ENCODE assay signal across 8 cellular contexts in the genomic region with DNA sequence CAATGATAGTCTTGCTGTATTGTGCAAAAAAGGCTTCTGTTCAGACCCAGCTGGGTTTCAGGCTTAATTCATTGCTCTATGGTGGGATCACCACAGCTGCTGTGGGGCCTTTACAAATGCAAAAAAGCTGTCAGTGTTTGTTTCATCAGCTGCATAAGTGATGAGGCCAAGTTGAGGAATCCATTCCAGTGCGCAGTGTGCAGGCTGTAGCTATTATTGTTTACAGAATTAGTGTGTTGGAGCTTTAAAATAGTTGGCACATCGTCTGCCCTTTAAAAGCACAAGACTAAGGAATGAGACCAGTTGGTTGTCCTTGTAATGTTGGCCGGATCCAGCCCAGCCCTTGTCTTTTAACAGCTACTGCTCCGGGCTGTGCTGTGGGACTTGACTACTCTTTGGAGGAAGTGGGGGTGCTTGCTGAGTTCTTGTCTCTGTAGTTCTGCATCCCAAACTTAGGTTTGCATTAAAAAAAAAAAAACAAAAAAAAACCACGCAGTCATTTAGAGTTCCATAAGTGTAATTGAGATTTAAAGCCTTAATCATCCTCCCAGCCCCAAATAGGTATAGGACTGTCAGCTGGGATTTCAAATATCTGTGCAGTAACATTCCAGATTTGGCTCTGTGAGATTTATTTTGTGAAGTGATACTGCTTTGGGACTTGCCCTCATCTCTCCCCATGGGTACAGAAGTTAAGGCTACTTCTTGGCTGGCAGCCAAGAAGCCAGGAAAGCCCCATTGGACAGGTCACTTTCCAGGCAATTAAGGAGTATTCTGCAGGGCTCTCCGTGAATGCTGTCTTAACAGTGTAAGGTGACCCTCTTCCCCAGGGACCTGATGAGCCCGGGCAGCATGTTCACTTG. TPM values are rescaled to one million over a fixed set of nuclear protein-coding genes. Genes with fewer than 3 reads are reported as not detected.
DNase-seq lines count a peak whose midpoint lies in the region; ATAC-seq and TF ChIP-seq lines count a peak whose summit lies in the region.

No MANE protein-coding gene starts in this region.

- peaks cover 12% of the 10 kb centered on the region; the same call in 1 of the 2 replicates for H4K20me1 ChIP-seq in OCI-LY7 (ENCODE audit: insufficient read depth, low read length)

- POLR2A ChIA-PET in OCI-LY7 (lab: Charles Lee), result interaction anchor here (0.6 to 6.0 kb wide), 12 partner anchors 10 to 1188 kb away, joined by 3 to 49 read pairs (median 3); no protein-coding TSS in a partner anchor

- H2AFZ ChIP-seq in OCI-LY7 (ENCODE audit: low read length), result no peak overlapping the region

- CTCF ChIA-PET in OCI-LY7 (lab: Charles Lee; ENCODE audit: unreplicated experiment), result interaction anchor here (1.4 kb wide), 1 partner anchor 11 kb away, joined by 4 read pairs; no protein-coding TSS in a partner anchor

- ATAC-seq in GM18870 (IDR thresholded peaks at IDR 0.05; ENCODE audit: unreplicated experiment), result no peak

- H3K27ac ChIP-seq in OCI-LY7 (ENCODE audit: low read depth, low read length, poor library complexity, severe bottlenecking), result no peak overlapping the region

- H3K9me3 ChIP-seq in OCI-LY7 (ENCODE audit: low read length), result no peaks in the 10 kb centered on the region

- intact Hi-C loops in OCI-LY7 (cut with micrococcal nuclease; ENCODE audit: unreplicated experiment), result loop anchor here (5.0 kb wide), 1 partner anchor 62 kb away; no protein-coding TSS in a partner anchor

- DNase-seq in G401 (ENCODE audit: low spot score) (peak; percentile 64), OCI-LY7 (ENCODE audit: low spot score) (peak; percentile 51), fibroblast of pulmonary artery (ENCODE audit: low read depth) (peak; percentile 51), nucleus accumbens (lab: John Stamatoyannopoulos, UW) (peak in 46 of 56 donors; percentile 19 to 85 (median 61)), DMS53 treated with DMSO at 0.1 percent for 48 hours (lab: John Stamatoyannopoulos, UW; ENCODE audit: unreplicated experiment) (no peak), NCI-H1048 (lab: John Stamatoyannopoulos, UW) (no peak), NCI-H2196 treated with DMSO at 0.1 percent for 48 hours (lab: John Stamatoyannopoulos, UW; ENCODE audit: unreplicated experiment) (no peak)

- H3K4me2 ChIP-seq in OCI-LY7 (ENCODE audit: low read length), result peak overlapping the region; percentile 65

- H3K36me3 ChIP-seq in OCI-LY7 (ENCODE audit: insufficient read depth, low read length), result no peaks in the 10 kb centered on the region

- H3K4me3 ChIP-seq in OCI-LY7 (ENCODE audit: low read depth, low read length, poor library complexity, severe bottlenecking) (peak overlapping the region; percentile 30), fibroblast of pulmonary artery (replicated peaks; ENCODE audit: low read depth, low read length) (no peak overlapping the region)

- no peak for TF ChIP-seq CTCF in OCI-LY7 (conservative IDR thresholded peaks at IDR 0.05; ENCODE audit: low read length)
- TF ChIP-seq CTCF in fibroblast of pulmonary artery (IDR thresholded peaks at IDR 0.05; ENCODE audit: low read length, missing control alignments), result no peak

- no TSS peak for BruUV-seq in OCI-LY7 (replicated peaks; lab: Mats Ljungman, UMichigan)

- peaks cover 76% of the 10 kb centered on the region for H3K4me1 ChIP-seq in OCI-LY7 (ENCODE audit: insufficient read depth, low read length, poor library complexity, severe bottlenecking)

- H3K79me2 ChIP-seq in OCI-LY7 (ENCODE audit: insufficient read depth, low read depth, low read length), result peaks cover 88% of the 10 kb centered on the region

- in situ Hi-C loops in G401 (cut with HindIII; ENCODE audit: low sequenced_read_pairs), result no loop called here

- H3K9me2 ChIP-seq in OCI-LY7 (ENCODE audit: insufficient read depth, low read length), result no peaks in the 10 kb centered on the region

RNA-seq across cellular contexts. Expression of a gene that starts 19.3 kb away (rescaled TPM):
- total RNA-seq in G401 (2014; rRNA removed; shearing (Covaris generic)), result 5.7 and 6.0 TPM in 2 replicates
- total RNA-seq in OCI-LY7 (2014; rRNA removed; shearing (Covaris generic)), result 18.4 and 19.0 TPM in 2 replicates
- 19.5 and 21.0 TPM in 2 replicates for total RNA-seq in OCI-LY7 (2022)

Comparison
In these comparisons a context has a peak if more than half of its experiments do, and no peak if none do; other contexts are left out.
1. DNase-seq: peak in G401 (single experiment), OCI-LY7 (single experiment), fibroblast of pulmonary artery (single experiment) and nucleus accumbens (46 of 56); none in DMS53 treated with DMSO at 0.1 percent for 48 hours (single experiment), NCI-H1048 (single experiment) and NCI-H2196 treated with DMSO at 0.1 percent for 48 hours (single experiment).